Comparison of ENCODE assay signal across 10 cellular contexts in the genomic region with DNA sequence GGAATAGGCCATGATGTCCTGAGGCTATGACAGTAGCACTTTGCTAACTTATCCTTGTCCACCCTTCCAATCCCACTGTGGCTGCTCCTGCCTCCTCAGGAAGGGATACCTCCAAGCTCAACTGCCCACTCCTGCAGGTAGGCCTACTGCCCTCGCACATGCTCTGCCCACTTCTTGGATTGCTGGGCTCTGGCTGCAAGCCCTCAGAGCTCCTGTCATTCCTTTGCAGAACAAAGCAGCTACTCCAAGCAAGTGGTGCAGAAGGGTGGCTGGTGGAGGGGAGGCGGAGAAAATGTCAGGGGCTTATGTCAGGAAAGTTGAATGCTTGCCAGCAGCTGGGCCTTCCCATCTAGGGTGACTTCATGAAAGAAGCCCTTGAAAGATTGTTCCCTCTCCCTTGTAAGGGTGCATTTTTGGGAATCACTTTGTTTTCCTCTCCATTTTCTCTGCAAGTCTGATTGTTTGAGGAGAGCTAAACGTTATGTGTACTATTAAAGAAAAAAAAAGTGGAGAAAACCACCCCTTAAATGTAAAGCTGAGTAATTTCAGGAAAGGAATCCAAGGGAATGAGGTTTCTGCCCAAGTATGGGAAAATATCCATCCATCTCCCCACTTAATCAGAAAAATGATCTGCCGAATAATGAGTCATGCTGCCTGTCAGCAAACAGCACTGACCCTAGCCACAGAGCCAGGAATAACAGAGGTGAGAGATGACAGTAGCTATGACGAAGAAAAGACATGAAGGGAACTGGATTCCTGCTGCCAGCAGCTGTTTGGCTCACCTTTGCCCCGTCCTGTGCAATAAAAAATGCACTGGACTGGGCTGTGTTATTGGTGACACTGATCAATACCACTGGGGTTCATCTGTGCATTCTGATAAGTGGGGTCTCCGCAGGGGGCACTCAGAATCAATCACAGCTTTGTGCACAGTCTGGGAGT.
DNase-seq lines count a peak whose midpoint lies in the region; ATAC-seq and TF ChIP-seq lines count a peak whose summit lies in the region.
"Had no signal": no experiment of that assay in that cellular context is flagged by ENCODE, and none has a peak within 500 bp of the region (broad histone marks: within the 10 kb centered on the region; RNA-seq: fewer than 3 reads in every experiment).

No MANE protein-coding gene starts in this region.

- intact Hi-C loops in aorta (cut with DNase I), result no loop called here

- peaks cover 34% of the 10 kb centered on the region for H3K4me1 Mint-ChIP-seq in brain
- H3K4me1 Mint-ChIP-seq: B cell had no signal

- no peak overlapping the region for H3K4me3 ChIP-seq in aorta (ENCODE audit: low read length in 2 of 2)
- H3K4me3 ChIP-seq: Peyer's patch had no signal

- H3K36me3 Mint-ChIP-seq in brain, result no peaks in the 10 kb centered on the region

- peak; percentile 42 for DNase-seq in activated CD8-positive, alpha-beta memory T cell treated with anti-CD3 and anti-CD28 coated beads for 24 hours
- DNase-seq in activated CD8-positive, alpha-beta memory T cell treated with anti-CD3 and anti-CD28 coated beads, Interleukin-2, amount 50 U/mL, for 4 hours, result no peak
- peak; percentile 84 to 88 for DNase-seq in lung microvascular endothelial cell (ENCODE audit: low read depth in 2 of 2)
- DNase-seq in aorta, result peak in 1 of 2 donors; percentile 73
- no peak for DNase-seq in activated CD4-positive, alpha-beta T cell treated with anti-CD3 and anti-CD28 coated beads for 1 hour
- DNase-seq in NCI-H446 (lab: John Stamatoyannopoulos, UW), result no peak

- H3K27ac Mint-ChIP-seq in brain, result peak overlapping the region in 4 of 5 experiments; percentile 35 to 91 (median 84)
- H3K27ac Mint-ChIP-seq: B cell had no signal

- H3K9me3 ChIP-seq in aorta (ENCODE audit: control insufficient read depth, low read length), result no peaks in the 10 kb centered on the region
- H3K9me3 ChIP-seq: Peyer's patch had no signal

- no peaks in the 10 kb centered on the region for H3K27me3 Mint-ChIP-seq in brain
- H3K27me3 Mint-ChIP-seq: B cell had no signal

- peak overlapping the region in 1 of 2 donors; percentile 84 for H3K27ac ChIP-seq in aorta (ENCODE audit: low read depth in 1 of 2, low read length in 2 of 2)

- no peak for TF ChIP-seq CTCF in brain (conservative IDR thresholded peaks at IDR 0.05)

- 16 to 33% methylated on average over 7 of the region's 7 CpGs for WGBS in aorta, 2 donors

- H3K4me1 ChIP-seq in aorta (ENCODE audit: control insufficient read depth in 1 of 2, insufficient read depth in 2 of 2, low read length in 2 of 2), result no peaks in the 10 kb centered on the region

- H3K36me3 ChIP-seq in aorta (ENCODE audit: control insufficient read depth in 1 of 2, insufficient read depth in 2 of 2, low read length in 1 of 2), result no peaks in the 10 kb centered on the region
- H3K36me3 ChIP-seq: Peyer's patch had no signal

- no peaks in the 10 kb centered on the region for H3K27me3 ChIP-seq in aorta (ENCODE audit: control insufficient read depth in 1 of 2, insufficient read depth in 2 of 2, low read length in 1 of 2)
- H3K27me3 ChIP-seq: Peyer's patch had no signal

- peak overlapping the region in 3 of 5 experiments; percentile 2 to 24 (median 9) for H3K4me3 Mint-ChIP-seq in brain
- H3K4me3 Mint-ChIP-seq: B cell had no signal

- ATAC-seq in aorta (ENCODE audit: low FRiP score), result peak; percentile 37
- ATAC-seq in GM19463 (IDR thresholded peaks at IDR 0.05; ENCODE audit: unreplicated experiment), result no peak

- H3K9me3 Mint-ChIP-seq in brain, result peaks cover 0 to 6% (median 0%) of the 10 kb centered on the region in 5 experiments

Comparison
In these comparisons a context has a peak if more than half of its experiments do, and no peak if none do; other contexts are left out.
1. DNase-seq: peak in activated CD8-positive, alpha-beta memory T cell treated with anti-CD3 and anti-CD28 coated beads for 24 hours (single experiment) and lung microvascular endothelial cell (2 of 2); none in activated CD8-positive, alpha-beta memory T cell treated with anti-CD3 and anti-CD28 coated beads, Interleukin-2, amount 50 U/mL, for 4 hours (single experiment), activated CD4-positive, alpha-beta T cell treated with anti-CD3 and anti-CD28 coated beads for 1 hour (single experiment) and NCI-H446 (0 of 2).